26 cellular contexts compared by ENCODE assay signal in the genomic region with DNA sequence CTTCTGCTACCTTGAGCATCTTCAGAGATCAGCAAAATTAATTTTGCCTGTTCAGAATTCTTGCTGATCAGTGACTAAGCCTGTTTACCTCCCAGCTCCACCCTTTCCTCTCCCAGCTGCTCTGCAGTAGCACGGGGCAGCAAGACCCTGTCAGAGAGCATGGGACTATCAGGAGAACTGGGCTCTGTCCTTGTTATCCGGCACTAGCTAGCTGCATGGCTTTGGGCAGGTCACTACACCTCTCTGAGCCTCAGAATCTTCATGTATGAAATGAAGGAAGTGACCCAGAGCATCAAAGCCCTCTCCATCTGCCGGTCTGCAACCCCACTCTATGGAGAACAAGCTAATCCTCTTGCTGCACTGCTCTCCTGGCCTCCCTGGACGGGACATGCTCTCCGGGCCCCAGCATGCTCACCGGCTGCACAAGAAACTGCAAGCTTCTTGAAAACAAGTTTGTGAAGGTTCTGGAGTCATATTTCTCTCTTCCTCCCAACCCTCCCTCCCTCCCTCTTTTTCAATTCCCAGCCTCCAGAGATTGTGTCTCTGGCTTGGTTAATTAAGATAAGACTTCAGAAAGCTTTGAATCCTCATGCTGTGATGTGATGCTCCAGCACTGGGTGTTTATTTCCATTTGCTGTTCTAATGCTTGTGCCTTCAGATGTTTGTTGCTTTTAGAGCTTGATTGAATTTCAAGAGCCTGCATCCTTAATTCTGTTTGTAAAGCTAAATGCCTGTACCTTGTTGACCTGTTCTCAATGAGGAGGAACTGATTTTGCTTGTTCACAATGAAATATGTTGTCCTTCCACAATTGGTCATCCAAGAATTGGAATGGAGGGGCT.
DNase-seq lines count a peak whose midpoint lies in the region; ATAC-seq and TF ChIP-seq lines count a peak whose summit lies in the region.
"Had no signal": no experiment of that assay in that cellular context is flagged by ENCODE, and none has a peak within 500 bp of the region (broad histone marks: within the 10 kb centered on the region; RNA-seq: fewer than 3 reads in every experiment).

No MANE protein-coding gene starts in this region.

- no peaks in the 10 kb centered on the region for H3K9me3 Mint-ChIP-seq in activated T-cell treated with anti-CD3 and anti-CD28 coated beads, Interleukin-2, amount 50 U/mL, for 24 hours
- H3K9me3 Mint-ChIP-seq: activated naive CD4-positive, alpha-beta T cell treated with anti-CD3 and anti-CD28 coated beads, Interleukin-2, amount 10 ng/mL, durations not matched to agents 7 days and 5 days; WTC11 had no signal

- H3K27me3 Mint-ChIP-seq in activated T-cell treated with anti-CD3 and anti-CD28 coated beads, Interleukin-2, amount 50 U/mL, for 24 hours, result no peaks in the 10 kb centered on the region
- H3K27me3 Mint-ChIP-seq: activated naive CD4-positive, alpha-beta T cell treated with anti-CD3 and anti-CD28 coated beads, Interleukin-2, amount 10 ng/mL, durations not matched to agents 7 days and 5 days had no signal

- no peaks in the 10 kb centered on the region for H3K4me1 Mint-ChIP-seq in activated T-cell treated with anti-CD3 and anti-CD28 coated beads, Interleukin-2, amount 50 U/mL, for 24 hours (ENCODE audit: low read depth)

- no peak overlapping the region for H3K4me3 Mint-ChIP-seq in activated T-cell treated with anti-CD3 and anti-CD28 coated beads, Interleukin-2, amount 50 U/mL, for 24 hours
- H3K4me3 Mint-ChIP-seq: activated naive CD4-positive, alpha-beta T cell treated with anti-CD3 and anti-CD28 coated beads, Interleukin-2, amount 10 ng/mL, durations not matched to agents 7 days and 5 days; WTC11 had no signal

- no peaks in the 10 kb centered on the region for H3K36me3 ChIP-seq in RWPE2 (ENCODE audit: low read depth)
- H3K36me3 ChIP-seq: brain microvascular endothelial cell, uterus had no signal

- no peak overlapping the region for H3K27ac ChIP-seq in RWPE2 (ENCODE audit: poor library complexity, severe bottlenecking)
- H3K27ac ChIP-seq: BLaER1, brain microvascular endothelial cell, epithelial cell of prostate, heart left ventricle, HL-60, KMS-11, uterus had no signal

- H3K4me3 ChIP-seq in RWPE2 (ENCODE audit: severe bottlenecking) (no peak overlapping the region), fibroblast of villous mesenchyme (ENCODE audit: low read depth, low read length) (no peak overlapping the region)
- H3K4me3 ChIP-seq: BLaER1, heart left ventricle, uterus had no signal

- no peak for DNase-seq in activated T-cell treated with anti-CD3 and anti-CD28 coated beads, Interleukin-2, amount 50 U/mL, for 24 hours
- DNase-seq in activated T-cell treated with anti-CD3 and anti-CD28 coated beads for 4 hours (no peak), RWPE2 (ENCODE audit: low spot score) (no peak), fibroblast of villous mesenchyme (ENCODE audit: low read depth) (peak; percentile 12), posterior vena cava (ENCODE audit: low spot score) (peak; percentile 58), Right ventricle myocardium inferior (ENCODE audit: missing footprints) (no peak)
- DNase-seq in activated naive CD4-positive, alpha-beta T cell treated with Interleukin-2 at 50 U/mL for 16 hours, result no peak
- DNase-seq in activated CD4-positive, alpha-beta T cell treated with anti-CD3 and anti-CD28 coated beads for 1 hour, result no peak
- DNase-seq: activated CD4-positive, alpha-beta T cell treated with anti-CD3 and anti-CD28 coated beads, Interleukin-2, amount 50 U/mL, for 48 hours; activated naive CD4-positive, alpha-beta T cell treated with anti-CD3 and anti-CD28 coated beads, Interleukin-2, amount 10 ng/mL, durations not matched to agents 7 days and 5 days; activated T-cell treated with anti-CD3 and anti-CD28 coated beads, Interleukin-2, amount 50 U/mL, for 1 hour; brain microvascular endothelial cell; effector CD4-positive, alpha-beta T cell; EL; heart left ventricle; left cardiac atrium; mammary epithelial cell; MM.1S; stimulated activated naive CD4-positive, alpha-beta T cell treated with Interleukin-2 at 50 U/mL for 16 hours; T1000; uterus had no signal

- no peaks in the 10 kb centered on the region for H3K4me1 ChIP-seq in RWPE2 (ENCODE audit: insufficient read depth, poor library complexity, severe bottlenecking)
- H3K4me1 ChIP-seq: uterus had no signal

- peak overlapping the region; percentile 26 for H3K27ac Mint-ChIP-seq in activated T-cell treated with anti-CD3 and anti-CD28 coated beads, Interleukin-2, amount 50 U/mL, for 24 hours
- H3K27ac Mint-ChIP-seq: activated naive CD4-positive, alpha-beta T cell treated with anti-CD3 and anti-CD28 coated beads, Interleukin-2, amount 10 ng/mL, durations not matched to agents 7 days and 5 days; WTC11 had no signal

- H3K36me3 Mint-ChIP-seq in activated T-cell treated with anti-CD3 and anti-CD28 coated beads, Interleukin-2, amount 50 U/mL, for 24 hours (ENCODE audit: low read depth), result peaks cover 91% of the 10 kb centered on the region
- H3K36me3 Mint-ChIP-seq: WTC11 had no signal

- no peaks in the 10 kb centered on the region for H3K9me3 ChIP-seq in RWPE2 (ENCODE audit: severe bottlenecking)
- H3K9me3 ChIP-seq: BLaER1, heart left ventricle, uterus had no signal

- ATAC-seq in RWPE2 (ENCODE audit: low read depth) (peak; percentile 44; the same call in 2 of the 3 replicates), Right ventricle myocardium inferior (no peak)
- ATAC-seq: heart left ventricle, left cardiac atrium, WTC11 had no signal

- TF ChIP-seq CTCF in RWPE2 (IDR thresholded peaks at IDR 0.05; ENCODE audit: poor library complexity, severe bottlenecking) (no peak), fibroblast of villous mesenchyme (IDR thresholded peaks at IDR 0.05; ENCODE audit: insufficient read depth, low read depth, low read length) (no peak)

- intact Hi-C loops in posterior vena cava (cut with DNase I) (loop anchor here in 1 of 2 donors (10.0 kb wide), 1 partner anchor 103 kb away; the partner anchor contains the start of gene CRACR2A), Right ventricle myocardium inferior (cut with DNase I) (no loop called here)

- H3K27me3 ChIP-seq in RWPE2 (ENCODE audit: insufficient read depth, poor library complexity, severe bottlenecking), result no peaks in the 10 kb centered on the region
- H3K27me3 ChIP-seq: BLaER1, brain microvascular endothelial cell, heart left ventricle, uterus had no signal

Comparison
In these comparisons a context has a peak if more than half of its experiments do, and no peak if none do; other contexts are left out.
1. DNase-seq: peak in fibroblast of villous mesenchyme (single experiment) and posterior vena cava (single experiment); none in activated T-cell treated with anti-CD3 and anti-CD28 coated beads, Interleukin-2, amount 50 U/mL, for 24 hours (single experiment), activated T-cell treated with anti-CD3 and anti-CD28 coated beads for 4 hours (single experiment), RWPE2 (single experiment), activated naive CD4-positive, alpha-beta T cell treated with Interleukin-2 at 50 U/mL for 16 hours (single experiment), Right ventricle myocardium inferior (single experiment) and activated CD4-positive, alpha-beta T cell treated with anti-CD3 and anti-CD28 coated beads for 1 hour (single experiment).